12 cellular contexts compared by ENCODE assay signal in the genomic region with DNA sequence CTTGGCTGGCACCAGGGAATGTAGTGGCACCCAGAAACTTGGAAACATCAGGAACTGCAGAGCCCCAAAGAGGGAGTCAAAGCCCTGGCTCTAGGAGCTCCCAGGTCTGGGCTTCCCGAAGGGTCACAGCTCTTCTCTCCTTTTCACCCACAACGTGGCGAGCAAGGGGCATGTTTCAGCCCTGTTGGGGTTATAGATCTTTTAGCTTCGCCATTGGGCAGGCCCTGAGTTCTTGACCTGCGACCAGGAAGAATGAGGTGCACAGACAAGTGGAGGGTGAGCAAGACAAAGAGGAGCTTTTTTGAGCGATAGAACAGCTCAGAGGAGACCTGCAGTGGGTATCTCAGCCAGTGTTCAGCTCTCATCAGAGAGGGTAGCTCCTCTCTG. TPM values are rescaled to one million over a fixed set of nuclear protein-coding genes. Genes with fewer than 3 reads are reported as not detected.
DNase-seq lines count a peak whose midpoint lies in the region; ATAC-seq and TF ChIP-seq lines count a peak whose summit lies in the region.
"Had no signal": no experiment of that assay in that cellular context is flagged by ENCODE, and none has a peak within 500 bp of the region (broad histone marks: within the 10 kb centered on the region; RNA-seq: fewer than 3 reads in every experiment).

No MANE protein-coding gene starts in this region.

- H3K4me1 Mint-ChIP-seq in activated CD4-positive, alpha-beta T cell treated with anti-CD3 and anti-CD28 coated beads, Interleukin-2, amount 10 ng/mL, durations not matched to agents 7 days and 5 days: peaks cover 90% of the 10 kb centered on the region
- peaks cover 92% of the 10 kb centered on the region for H3K4me1 Mint-ChIP-seq in CD8-positive, alpha-beta T cell (ENCODE audit: low read depth)
- peaks cover 76% of the 10 kb centered on the region for H3K4me1 Mint-ChIP-seq in activated naive CD8-positive, alpha-beta T cell treated with anti-CD3 and anti-CD28 coated beads, Interleukin-2, amount 10 ng/mL, durations not matched to agents 7 days and 5 days

- H2BK120ac ChIP-seq in neuronal stem cell (ENCODE audit: low read depth, low read length): no peak overlapping the region

- no peak overlapping the region for H3K14ac ChIP-seq in neuronal stem cell (ENCODE audit: low read length)

- CTCF ChIA-PET in activated CD4-positive, alpha-beta T cell treated with anti-CD3 and anti-CD28 coated beads, Interleukin-2, amount 10 ng/mL, durations not matched to agents 7 days and 5 days (lab: Charles Lee): interaction anchor here (0.9 to 2.8 kb wide), 9 partner anchors 8 to 153 kb away, joined by 3 to 14 read pairs (median 6); a partner anchor contains a TSS
- CTCF ChIA-PET in CD8-positive, alpha-beta T cell (lab: Charles Lee): interaction anchor here (0.7 to 20.9 kb wide), 7 partner anchors 10 to 216 kb away, joined by 3 to 401 read pairs (median 3); a partner anchor contains a TSS

- H3K4me1 ChIP-seq in CD8-positive, alpha-beta T cell (ENCODE audit: insufficient read depth, low read length): peaks cover 87% of the 10 kb centered on the region
- no peaks in the 10 kb centered on the region for H3K4me1 ChIP-seq in neuronal stem cell (ENCODE audit: control insufficient read depth in 2 of 2, insufficient read depth in 1 of 2, low read depth in 1 of 2, low read length in 2 of 2)
- H3K4me1 ChIP-seq: uterus had no signal

- no peak overlapping the region for H2BK15ac ChIP-seq in neuronal stem cell (ENCODE audit: low read length)

- intact Hi-C loops in CD8-positive, alpha-beta T cell (cut with DNase I, micrococcal nuclease): loop anchor here in 1 of 2 experiments (1.0 to 10.0 kb wide), 3 partner anchors 24 to 477 kb away; a partner anchor contains a TSS

- H3K4ac ChIP-seq in neuronal stem cell (ENCODE audit: low read length): no peak overlapping the region

- no peak overlapping the region for H2BK5ac ChIP-seq in neuronal stem cell (ENCODE audit: low read length)

- H3K9ac ChIP-seq in neuronal stem cell (ENCODE audit: low read depth, low read length, poor library complexity): no peak overlapping the region

- H3K27me3 ChIP-seq in CD8-positive, alpha-beta T cell (ENCODE audit: insufficient read depth, low read length): no peaks in the 10 kb centered on the region
- no peaks in the 10 kb centered on the region for H3K27me3 ChIP-seq in neuronal stem cell (ENCODE audit: control insufficient read depth in 3 of 3, insufficient read depth in 3 of 3, low read depth in 1 of 3, low read length in 3 of 3)
- H3K27me3 ChIP-seq: uterus had no signal

- peak overlapping the region; percentile 99 for H3K27ac Mint-ChIP-seq in activated CD4-positive, alpha-beta T cell treated with anti-CD3 and anti-CD28 coated beads, Interleukin-2, amount 10 ng/mL, durations not matched to agents 7 days and 5 days
- peak overlapping the region; percentile 100 for H3K27ac Mint-ChIP-seq in CD8-positive, alpha-beta T cell
- peak overlapping the region; percentile 99 for H3K27ac Mint-ChIP-seq in activated naive CD8-positive, alpha-beta T cell treated with anti-CD3 and anti-CD28 coated beads, Interleukin-2, amount 10 ng/mL, durations not matched to agents 7 days and 5 days
- H3K27ac Mint-ChIP-seq: mesothelial cell of epicardium had no signal

- peak overlapping the region; percentile 90 for H3K23ac ChIP-seq in neuronal stem cell (ENCODE audit: low read depth, low read length, poor library complexity)

- DNase-seq in activated CD4-positive, alpha-beta T cell treated with anti-CD3 and anti-CD28 coated beads, Interleukin-2, amount 10 ng/mL, durations not matched to agents 7 days and 5 days: no peak
- no peak for DNase-seq in activated CD4-positive, alpha-beta T cell treated with anti-CD3 and anti-CD28 coated beads, Interleukin-2, amount 50 U/mL, for 4 hours
- no peak for DNase-seq in CD8-positive, alpha-beta T cell
- no peak for DNase-seq in activated naive CD8-positive, alpha-beta T cell treated with anti-CD3 and anti-CD28 coated beads, Interleukin-2, amount 10 ng/mL, durations not matched to agents 7 days and 5 days
- DNase-seq in neuronal stem cell (ENCODE audit: low spot score) (no peak), NAMALWA (ENCODE audit: low spot score) (no peak), GM13977 (ENCODE audit: low spot score) (no peak)
- DNase-seq: NCI-H146, occipital lobe, uterus had no signal

- WGBS in neuronal stem cell (ENCODE audit: extremely low coverage in 2 of 2, insufficient read length in 2 of 2, insufficient replicate concordance in 1 of 2), 2 donors: no CpG with 5 or more reads among the region's 6 CpGs

- peak overlapping the region; percentile 78 for H3K4me3 Mint-ChIP-seq in activated CD4-positive, alpha-beta T cell treated with anti-CD3 and anti-CD28 coated beads, Interleukin-2, amount 10 ng/mL, durations not matched to agents 7 days and 5 days
- H3K4me3 Mint-ChIP-seq in CD8-positive, alpha-beta T cell: peak overlapping the region; percentile 83
- peak overlapping the region; percentile 91 for H3K4me3 Mint-ChIP-seq in activated naive CD8-positive, alpha-beta T cell treated with anti-CD3 and anti-CD28 coated beads, Interleukin-2, amount 10 ng/mL, durations not matched to agents 7 days and 5 days
- H3K4me3 Mint-ChIP-seq: mesothelial cell of epicardium had no signal

- no peak for ATAC-seq in CD8-positive, alpha-beta T cell
- ATAC-seq in activated naive CD8-positive, alpha-beta T cell treated with anti-CD3 and anti-CD28 coated beads, Interleukin-2, amount 10 ng/mL, durations not matched to agents 7 days and 5 days (ENCODE audit: low read depth): peak; percentile 4
- ATAC-seq in GM21528 (IDR thresholded peaks at IDR 0.05; ENCODE audit: low FRiP score, unreplicated experiment): no peak

- peaks cover 29% of the 10 kb centered on the region for H3K36me3 Mint-ChIP-seq in activated CD4-positive, alpha-beta T cell treated with anti-CD3 and anti-CD28 coated beads, Interleukin-2, amount 10 ng/mL, durations not matched to agents 7 days and 5 days (ENCODE audit: low read depth)
- H3K36me3 Mint-ChIP-seq in CD8-positive, alpha-beta T cell: peaks cover 2% of the 10 kb centered on the region
- H3K36me3 Mint-ChIP-seq in activated naive CD8-positive, alpha-beta T cell treated with anti-CD3 and anti-CD28 coated beads, Interleukin-2, amount 10 ng/mL, durations not matched to agents 7 days and 5 days: peaks cover 4% of the 10 kb centered on the region
- H3K36me3 Mint-ChIP-seq: mesothelial cell of epicardium had no signal

- H3K27me3 Mint-ChIP-seq in activated CD4-positive, alpha-beta T cell treated with anti-CD3 and anti-CD28 coated beads, Interleukin-2, amount 10 ng/mL, durations not matched to agents 7 days and 5 days: no peaks in the 10 kb centered on the region
- H3K27me3 Mint-ChIP-seq in CD8-positive, alpha-beta T cell (ENCODE audit: low read depth): no peaks in the 10 kb centered on the region
- no peaks in the 10 kb centered on the region for H3K27me3 Mint-ChIP-seq in activated naive CD8-positive, alpha-beta T cell treated with anti-CD3 and anti-CD28 coated beads, Interleukin-2, amount 10 ng/mL, durations not matched to agents 7 days and 5 days

- H3K18ac ChIP-seq in neuronal stem cell (ENCODE audit: low read length): peak overlapping the region; percentile 62

- no peaks in the 10 kb centered on the region for H3K9me3 ChIP-seq in CD8-positive, alpha-beta T cell (ENCODE audit: low read length)
- H3K9me3 ChIP-seq in neuronal stem cell (replicated peaks in 1 of 2; ENCODE audit: control insufficient read depth in 2 of 2, insufficient read depth in 1 of 2, low read depth in 1 of 2, low read length in 2 of 2): no peaks in the 10 kb centered on the region
- H3K9me3 ChIP-seq: uterus had no signal

- H4K91ac ChIP-seq in neuronal stem cell (ENCODE audit: low read depth, low read length, poor library complexity): no peak overlapping the region

- no peaks in the 10 kb centered on the region for H3K36me3 ChIP-seq in CD8-positive, alpha-beta T cell (ENCODE audit: insufficient read depth, low read length)
- no peaks in the 10 kb centered on the region for H3K36me3 ChIP-seq in neuronal stem cell (replicated peaks in 1 of 2; ENCODE audit: control insufficient read depth in 2 of 2, insufficient read depth in 2 of 2, low read length in 2 of 2)
- H3K36me3 ChIP-seq: uterus had no signal

- peak overlapping the region; percentile 9 for H2AFZ ChIP-seq in neuronal stem cell (ENCODE audit: low read length)

- no peak overlapping the region for H2AK5ac ChIP-seq in neuronal stem cell (ENCODE audit: low read depth, low read length)

- H3K9me3 Mint-ChIP-seq in activated CD4-positive, alpha-beta T cell treated with anti-CD3 and anti-CD28 coated beads, Interleukin-2, amount 10 ng/mL, durations not matched to agents 7 days and 5 days: no peaks in the 10 kb centered on the region
- no peaks in the 10 kb centered on the region for H3K9me3 Mint-ChIP-seq in CD8-positive, alpha-beta T cell
- H3K9me3 Mint-ChIP-seq in activated naive CD8-positive, alpha-beta T cell treated with anti-CD3 and anti-CD28 coated beads, Interleukin-2, amount 10 ng/mL, durations not matched to agents 7 days and 5 days: no peaks in the 10 kb centered on the region
- H3K9me3 Mint-ChIP-seq: mesothelial cell of epicardium had no signal

- no peak overlapping the region for H4K8ac ChIP-seq in neuronal stem cell (ENCODE audit: low read depth, low read length)

- H3K4me3 ChIP-seq in CD8-positive, alpha-beta T cell (ENCODE audit: low read depth, low read length): peak overlapping the region; percentile 53
- no peak overlapping the region for H3K4me3 ChIP-seq in neuronal stem cell (ENCODE audit: low read length in 2 of 2)
- H3K4me3 ChIP-seq: uterus had no signal

- POLR2A ChIA-PET in activated CD4-positive, alpha-beta T cell treated with anti-CD3 and anti-CD28 coated beads, Interleukin-2, amount 10 ng/mL, durations not matched to agents 7 days and 5 days (lab: Charles Lee): interaction anchor here (0.6 to 2.0 kb wide), 3 partner anchors 23 to 65 kb away, joined by 3 to 5 read pairs (median 4); a partner anchor contains a TSS
- POLR2A ChIA-PET in CD8-positive, alpha-beta T cell (lab: Charles Lee): interaction anchor here (1.2 to 11.7 kb wide), 10 partner anchors 9 to 234 kb away, joined by 3 to 285 read pairs (median 8); a partner anchor contains a TSS
- POLR2A ChIA-PET in activated naive CD8-positive, alpha-beta T cell treated with anti-CD3 and anti-CD28 coated beads, Interleukin-2, amount 10 ng/mL, durations not matched to agents 7 days and 5 days (lab: Charles Lee): interaction anchor here (1.1 to 6.8 kb wide), 13 partner anchors 10 to 544 kb away, joined by 3 to 98 read pairs (median 4); a partner anchor contains a TSS

- no peak overlapping the region for H3K4me2 ChIP-seq in neuronal stem cell (ENCODE audit: insufficient read depth, low read length, poor library complexity, severe bottlenecking)

- in situ Hi-C loops in GM13977 (cut with MboI; ENCODE audit: low pct_unique_long_range_greater_than_20kb, low sequenced_read_pairs, unreplicated experiment): no loop called here

- no peaks in the 10 kb centered on the region for H3K79me1 ChIP-seq in neuronal stem cell (ENCODE audit: low read depth, low read length)

- H2BK12ac ChIP-seq in neuronal stem cell (ENCODE audit: low read length): no peak overlapping the region

- TF ChIP-seq CTCF in CD8-positive, alpha-beta T cell (IDR thresholded peaks at IDR 0.05): no peak
- no peak for TF ChIP-seq CTCF in GM13977 (IDR thresholded peaks at IDR 0.05; ENCODE audit: extremely low read depth, insufficient read depth, missing control alignments)

- peak overlapping the region; percentile 70 for H3K27ac ChIP-seq in CD8-positive, alpha-beta T cell (ENCODE audit: low read depth, low read length)
- H3K27ac ChIP-seq in neuronal stem cell (replicated peaks; ENCODE audit: low read length): no peak overlapping the region

RNA-seq across cellular contexts. Expression of a gene that starts 23.6 kb away (rescaled TPM):
- total RNA-seq in activated CD4-positive, alpha-beta T cell treated with anti-CD3 and anti-CD28 coated beads, Interleukin-2, amount 10 ng/mL, durations not matched to agents 7 days and 5 days: 10 to 100 TPM; 45.0 to 55.2 TPM
- total RNA-seq in CD8-positive, alpha-beta T cell: 10 to 100 TPM; 24.0 to 26.7 TPM
- 10 to 100 TPM; 38.2 to 41.8 TPM for total RNA-seq in activated naive CD8-positive, alpha-beta T cell treated with anti-CD3 and anti-CD28 coated beads, Interleukin-2, amount 10 ng/mL, durations not matched to agents 7 days and 5 days
- 4.1 TPM for polyA plus RNA-seq in neuronal stem cell (2013, experiment 1 of 2)
- 4.5 TPM for polyA plus RNA-seq in neuronal stem cell (2013, experiment 2 of 2)
